In the genomic region with DNA sequence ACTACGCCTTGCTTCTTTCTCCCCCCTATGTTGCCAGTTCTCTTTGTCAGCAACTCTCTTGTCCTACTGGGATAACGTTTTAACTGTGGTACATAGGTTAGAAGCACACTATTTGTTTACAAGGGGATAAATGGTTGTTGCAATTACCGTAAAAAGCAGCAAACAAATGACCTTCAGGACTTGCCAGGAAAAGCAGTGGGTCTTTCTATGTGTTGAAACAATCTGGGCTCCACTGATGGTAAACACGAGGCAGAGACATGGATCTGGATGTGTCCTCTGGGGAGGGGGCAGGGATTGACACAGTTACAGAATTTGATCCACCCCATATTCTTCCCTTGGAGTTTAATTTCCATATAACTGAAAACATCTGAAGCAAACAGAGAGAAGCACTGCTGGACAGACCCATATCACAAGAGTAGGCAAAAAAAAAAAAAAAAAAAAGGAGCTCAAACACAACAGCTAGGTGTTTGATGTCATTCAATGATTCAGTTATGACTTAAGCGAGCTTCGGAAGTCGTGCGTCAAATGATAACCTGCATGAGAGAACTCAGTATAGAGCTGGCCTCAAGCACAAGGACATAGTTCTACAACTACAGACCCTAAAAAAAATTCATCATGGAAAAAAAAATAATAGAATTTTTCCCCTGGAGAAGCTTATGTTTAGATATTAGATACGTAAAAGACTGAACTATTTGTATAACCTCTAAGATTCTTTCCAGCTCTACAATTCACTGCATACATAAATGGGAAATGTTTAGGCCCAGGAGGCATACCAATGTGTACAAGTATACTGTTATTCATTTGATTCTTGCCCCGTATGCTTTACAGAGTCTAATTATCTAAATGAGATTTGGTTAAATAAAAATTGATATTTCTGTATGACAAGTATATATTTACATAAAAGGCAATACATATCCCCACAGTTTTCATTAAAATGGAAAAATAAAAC, we compare ENCODE assay signal across 1 cellular context.
TF ChIP-seq lines count a peak whose summit lies in the region.

No MANE protein-coding gene starts in this region.

TF ChIP-seq in A549, 52 proteins besides CTCF, POLR2A, EP300 and RAD21 (continued from another document):
- TF ChIP-seq, protein P1, sequence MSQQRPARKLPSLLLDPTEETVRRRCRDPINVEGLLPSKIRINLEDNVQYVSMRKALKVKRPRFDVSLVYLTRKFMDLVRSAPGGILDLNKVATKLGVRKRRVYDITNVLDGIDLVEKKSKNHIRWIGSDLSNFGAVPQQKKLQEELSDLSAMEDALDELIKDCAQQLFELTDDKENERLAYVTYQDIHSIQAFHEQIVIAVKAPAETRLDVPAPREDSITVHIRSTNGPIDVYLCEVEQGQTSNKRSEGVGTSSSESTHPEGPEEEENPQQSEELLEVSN (IDR thresholded peaks at IDR 0.05; ENCODE audit: borderline replicate concordance, low read depth), result no peak
- no peak for TF ChIP-seq RCOR1 (IDR thresholded peaks at IDR 0.05; ENCODE audit: low read depth, low read length)
- TF ChIP-seq FOSB (CRISPR knock-in tag; IDR thresholded peaks at IDR 0.05), result no peak
- TF ChIP-seq, protein P2, sequence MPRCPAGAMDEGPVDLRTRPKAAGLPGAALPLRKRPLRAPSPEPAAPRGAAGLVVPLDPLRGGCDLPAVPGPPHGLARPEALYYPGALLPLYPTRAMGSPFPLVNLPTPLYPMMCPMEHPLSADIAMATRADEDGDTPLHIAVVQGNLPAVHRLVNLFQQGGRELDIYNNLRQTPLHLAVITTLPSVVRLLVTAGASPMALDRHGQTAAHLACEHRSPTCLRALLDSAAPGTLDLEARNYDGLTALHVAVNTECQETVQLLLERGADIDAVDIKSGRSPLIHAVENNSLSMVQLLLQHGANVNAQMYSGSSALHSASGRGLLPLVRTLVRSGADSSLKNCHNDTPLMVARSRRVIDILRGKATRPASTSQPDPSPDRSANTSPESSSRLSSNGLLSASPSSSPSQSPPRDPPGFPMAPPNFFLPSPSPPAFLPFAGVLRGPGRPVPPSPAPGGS (IDR thresholded peaks at IDR 0.05), result no peak
